In the genomic region with DNA sequence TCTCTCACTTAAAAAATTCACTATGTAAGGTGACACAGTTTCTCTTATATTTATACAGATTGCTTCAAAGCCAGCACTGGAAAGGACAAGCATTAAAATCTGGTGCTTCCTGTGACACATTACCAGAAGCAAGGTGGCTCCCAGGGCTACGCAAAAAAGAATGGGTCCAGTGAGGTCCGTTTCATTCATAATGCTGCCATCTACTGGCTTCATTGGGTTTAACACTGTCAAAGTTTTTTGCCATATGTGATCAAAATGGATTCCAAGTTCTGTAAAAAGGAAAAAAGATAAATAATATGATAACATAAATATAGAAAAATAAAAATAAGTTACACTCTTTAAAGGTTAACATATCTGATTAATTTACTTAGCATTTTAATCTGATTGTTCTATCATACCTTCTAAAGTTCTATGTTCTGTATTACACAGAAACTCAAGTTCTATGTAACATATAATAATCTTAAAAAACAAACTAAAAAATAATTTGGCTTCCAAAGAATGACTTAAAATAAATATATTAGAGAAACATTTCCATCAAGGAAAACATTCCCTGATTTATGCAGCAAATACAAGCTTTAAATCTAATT, we compare ENCODE assay signal across 8 cellular contexts. TPM values are rescaled to one million over a fixed set of nuclear protein-coding genes. Genes with fewer than 3 reads are reported as not detected.
DNase-seq lines count a peak whose midpoint lies in the region; ATAC-seq and TF ChIP-seq lines count a peak whose summit lies in the region.

No MANE protein-coding gene starts in this region.

- peak; percentile 25 for DNase-seq in ELF-1 (ENCODE audit: low read depth, low spot score)
- peak; percentile 60 for DNase-seq in NCI-H69 (lab: John Stamatoyannopoulos, UW)
- DNase-seq in activated T-cell treated with anti-CD3 and anti-CD28 coated beads for 4 hours = peak; percentile 14
- DNase-seq in foreskin keratinocyte = peak; percentile 18 to 52
- no peak for DNase-seq in omental fat pad (ENCODE audit: low spot score)
- no peak for DNase-seq in ureter (ENCODE audit: low spot score)

- H3K27ac ChIP-seq in foreskin keratinocyte = no peak overlapping the region

- no peaks in the 10 kb centered on the region for H3K4me1 ChIP-seq in foreskin keratinocyte

- peak; percentile 90 for ATAC-seq in GM19467 (IDR thresholded peaks at IDR 0.05; ENCODE audit: unreplicated experiment)
- ATAC-seq in HG03442 (IDR thresholded peaks at IDR 0.05; ENCODE audit: unreplicated experiment) = peak; percentile 93
- ATAC-seq in foreskin keratinocyte = peak; percentile 86
- peak; percentile 66 for ATAC-seq in omental fat pad (ENCODE audit: low FRiP score)

- TF ChIP-seq CTCF in foreskin keratinocyte (conservative IDR thresholded peaks at IDR 0.05) (peak; percentile 76), omental fat pad (IDR thresholded peaks at IDR 0.05) (no peak)

- no peaks in the 10 kb centered on the region for H3K27me3 ChIP-seq in foreskin keratinocyte

RNA-seq across cellular contexts. Expression of a gene that starts 22.1 kb away (rescaled TPM):
- total RNA-seq in foreskin keratinocyte (not detected in 2 replicates), omental fat pad (not detected), ureter (not detected)
- polyA plus RNA-seq in foreskin keratinocyte = not detected in 2 replicates

RNA-seq across cellular contexts. Expression of a gene that starts 48.8 kb away (rescaled TPM):
- total RNA-seq in foreskin keratinocyte (20.9 and 23.5 TPM in 2 replicates), omental fat pad (10 to 100 TPM; 12.0 to 15.4 (median 13.1) TPM), ureter (35.9 TPM)
- 14.2 and 14.4 TPM in 2 replicates for polyA plus RNA-seq in foreskin keratinocyte

Comparison
In these comparisons a context has a peak if more than half of its experiments do, and no peak if none do; other contexts are left out.
1. DNase-seq: peak in ELF-1 (single experiment), NCI-H69 (single experiment), activated T-cell treated with anti-CD3 and anti-CD28 coated beads for 4 hours (single experiment) and foreskin keratinocyte (2 of 2); none in omental fat pad (single experiment) and ureter (single experiment).
2. Peak in every context shown above with its lines, with median percentiles within 50 percentile points of each other: ATAC-seq.